In the genomic region with DNA sequence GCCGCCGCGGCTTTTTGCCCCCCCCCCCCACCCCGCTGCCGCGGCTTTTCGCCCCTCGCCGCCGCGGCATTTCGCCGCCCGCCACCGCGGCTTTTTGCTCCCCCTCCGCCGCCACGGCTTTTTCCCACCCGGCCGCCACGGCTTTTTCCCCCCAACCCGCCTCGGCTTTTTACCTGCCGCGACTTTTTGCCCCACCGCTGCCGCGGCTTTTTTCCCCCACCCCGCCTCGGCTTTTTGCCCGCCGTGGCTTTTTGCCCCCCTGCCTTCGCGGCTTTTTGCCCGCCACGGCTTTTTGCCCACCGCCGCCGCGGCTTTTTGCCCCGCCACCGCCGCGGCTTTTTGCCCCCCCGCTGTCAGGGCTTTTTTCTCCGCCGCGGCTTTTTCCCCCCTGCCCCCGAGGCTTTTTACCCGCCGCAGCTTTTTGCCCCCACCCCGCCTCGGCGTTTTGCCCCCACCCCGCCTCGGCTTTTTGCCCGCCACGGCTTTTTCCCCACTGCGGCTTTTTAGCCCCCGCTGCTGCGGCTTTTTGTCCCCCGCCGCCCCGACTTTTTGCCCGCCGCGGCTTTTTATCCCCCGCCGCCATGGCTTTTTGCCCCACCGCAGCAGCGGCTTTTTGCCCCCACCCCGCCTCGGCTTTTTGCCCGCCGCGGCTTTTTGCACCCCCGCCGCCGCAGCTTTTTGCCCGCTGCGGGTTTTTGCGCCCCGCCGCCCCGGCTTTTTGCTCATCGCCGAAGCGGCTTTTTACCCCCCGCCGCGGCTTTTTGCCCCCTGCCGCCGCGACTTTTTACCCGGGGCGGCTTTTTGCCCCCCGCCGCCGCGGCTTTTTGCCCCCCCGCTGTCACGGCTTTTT, we compare ENCODE assay signal across 15 cellular contexts.
DNase-seq lines count a peak whose midpoint lies in the region; ATAC-seq, FAIRE-seq and TF ChIP-seq lines count a peak whose summit lies in the region.
"Had no signal": no experiment of that assay in that cellular context is flagged by ENCODE, and none has a peak within 500 bp of the region (broad histone marks: within the 10 kb centered on the region; RNA-seq: fewer than 3 reads in every experiment).

No MANE protein-coding gene starts in this region.

- no peak for TF ChIP-seq RAD21 in A549 (conservative IDR thresholded peaks at IDR 0.05 in 1 of 2, IDR thresholded peaks at IDR 0.05 in 1 of 2)

- peaks cover 4% of the 10 kb centered on the region for H3K27me3 ChIP-seq in RWPE2 (ENCODE audit: insufficient read depth, poor library complexity, severe bottlenecking)
- H3K27me3 ChIP-seq: BLaER1 had no signal

- no peak for TF ChIP-seq POLR2A in A549 (IDR thresholded peaks at IDR 0.05; ENCODE audit: low read length)

- intact Hi-C loops in sciatic nerve (cut with DNase I): no loop called here

- POLR2A ChIA-PET in A549 (lab: Yijun Ruan, JAX): no interaction called here

- H3K27ac ChIP-seq in A549: no peak overlapping the region
- H3K27ac ChIP-seq in RWPE2 (ENCODE audit: poor library complexity, severe bottlenecking): no peak overlapping the region
- H3K27ac ChIP-seq: BLaER1, HL-60 had no signal

- TF ChIP-seq EP300 in A549 (IDR thresholded peaks at IDR 0.05): no peak

- no peak for TF ChIP-seq CTCF in A549 (IDR thresholded peaks at IDR 0.05)
- no peak for TF ChIP-seq CTCF in RWPE2 (IDR thresholded peaks at IDR 0.05; ENCODE audit: poor library complexity, severe bottlenecking)

- H3K4me1 ChIP-seq in A549 (no peaks in the 10 kb centered on the region), RWPE2 (ENCODE audit: insufficient read depth, poor library complexity, severe bottlenecking) (no peaks in the 10 kb centered on the region)
- H3K4me1 ChIP-seq: BLaER1 had no signal

- no peak for FAIRE-seq in A549 (lab: Jason Lieb, UNC)
- FAIRE-seq: A204.1, GM12892, H1 had no signal

- H3K4me3 ChIP-seq in A549 (peak overlapping the region; percentile 22; the same call in 1 of the 3 replicates), RWPE2 (ENCODE audit: severe bottlenecking) (no peak overlapping the region)
- H3K4me3 ChIP-seq: BLaER1 had no signal

- ATAC-seq in A549: no peak
- ATAC-seq in RWPE2 (ENCODE audit: low read depth): no peak
- ATAC-seq in sciatic nerve: no peak
- no peak for ATAC-seq in GM18861 (IDR thresholded peaks at IDR 0.05; ENCODE audit: unreplicated experiment)

- 86% methylated on average over 55 of the region's 103 CpGs for WGBS in A549 (ENCODE audit: missing lambda C conversion rate)

- H3K9me3 ChIP-seq in A549 (no peaks in the 10 kb centered on the region), RWPE2 (ENCODE audit: severe bottlenecking) (no peaks in the 10 kb centered on the region)

- no peaks in the 10 kb centered on the region for H3K36me3 ChIP-seq in RWPE2 (ENCODE audit: low read depth)
- H3K36me3 ChIP-seq: BLaER1 had no signal

- no peak for DNase-seq in A549 (ENCODE audit: low read depth in 1 of 2, low spot score in 1 of 2)
- peak; percentile 1 for DNase-seq in AG20443 (ENCODE audit: low spot score)
- peak; percentile 19 for DNase-seq in RWPE2 (ENCODE audit: low spot score)
- peak; percentile 53 for DNase-seq in sciatic nerve (ENCODE audit: low spot score)
- no peak for DNase-seq in activated CD4-positive, CD25-positive, alpha-beta regulatory T cell treated with anti-CD3 and anti-CD28 coated beads, Interleukin-2, amount 50 U/mL, for 72 hours
- no peak for DNase-seq in NCI-H2171 treated with DMSO at 0.1 percent for 48 hours (lab: John Stamatoyannopoulos, UW)
- DNase-seq: AML-193, DMS 273 treated with DMSO at 0.1 percent for 48 hours, HCEC 1CT had no signal

- CTCF ChIA-PET in A549 (lab: Yijun Ruan, JAX): no interaction called here

- H3K4me2 ChIP-seq in A549: peak overlapping the region; percentile 49
- H3K4me2 ChIP-seq: BLaER1 had no signal

TF ChIP-seq in A549, 52 proteins besides CTCF, POLR2A, EP300 and RAD21:
- TF ChIP-seq, protein P1, sequence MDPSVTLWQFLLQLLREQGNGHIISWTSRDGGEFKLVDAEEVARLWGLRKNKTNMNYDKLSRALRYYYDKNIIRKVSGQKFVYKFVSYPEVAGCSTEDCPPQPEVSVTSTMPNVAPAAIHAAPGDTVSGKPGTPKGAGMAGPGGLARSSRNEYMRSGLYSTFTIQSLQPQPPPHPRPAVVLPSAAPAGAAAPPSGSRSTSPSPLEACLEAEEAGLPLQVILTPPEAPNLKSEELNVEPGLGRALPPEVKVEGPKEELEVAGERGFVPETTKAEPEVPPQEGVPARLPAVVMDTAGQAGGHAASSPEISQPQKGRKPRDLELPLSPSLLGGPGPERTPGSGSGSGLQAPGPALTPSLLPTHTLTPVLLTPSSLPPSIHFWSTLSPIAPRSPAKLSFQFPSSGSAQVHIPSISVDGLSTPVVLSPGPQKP (IDR thresholded peaks at IDR 0.05; ENCODE audit: low read depth, low read length): no peak
- TF ChIP-seq ATOH8 (CRISPR knock-in tag; IDR thresholded peaks at IDR 0.05; ENCODE audit: low read depth): no peak
- no peak for TF ChIP-seq RARB (CRISPR knock-in tag; IDR thresholded peaks at IDR 0.05)
- no peak for TF ChIP-seq MAFK (IDR thresholded peaks at IDR 0.05; ENCODE audit: partially characterized antibody)
- TF ChIP-seq MAZ (IDR thresholded peaks at IDR 0.05; ENCODE audit: borderline replicate concordance, low read depth, low read length): no peak
- TF ChIP-seq HDAC2 (IDR thresholded peaks at IDR 0.05): no peak
- TF ChIP-seq ESRRA (IDR thresholded peaks at IDR 0.05; ENCODE audit: borderline replicate concordance, low read length): no peak
- no peak for TF ChIP-seq CHD4 (IDR thresholded peaks at IDR 0.05; ENCODE audit: borderline replicate concordance)
- no peak for TF ChIP-seq TP53 (CRISPR knock-in tag; IDR thresholded peaks at IDR 0.05)
- no peak for TF ChIP-seq ZSCAN20 (CRISPR knock-in tag; IDR thresholded peaks at IDR 0.05)
- no peak for TF ChIP-seq EHF (CRISPR knock-in tag; IDR thresholded peaks at IDR 0.05)

Comparison
In these comparisons a context has a peak if more than half of its experiments do, and no peak if none do; other contexts are left out.
1. DNase-seq: peak in AG20443 (single experiment), RWPE2 (single experiment) and sciatic nerve (single experiment); none in A549 (0 of 2), activated CD4-positive, CD25-positive, alpha-beta regulatory T cell treated with anti-CD3 and anti-CD28 coated beads, Interleukin-2, amount 50 U/mL, for 72 hours (single experiment) and NCI-H2171 treated with DMSO at 0.1 percent for 48 hours (single experiment).